ENCODE assay signal across 1 cellular context in the genomic region with DNA sequence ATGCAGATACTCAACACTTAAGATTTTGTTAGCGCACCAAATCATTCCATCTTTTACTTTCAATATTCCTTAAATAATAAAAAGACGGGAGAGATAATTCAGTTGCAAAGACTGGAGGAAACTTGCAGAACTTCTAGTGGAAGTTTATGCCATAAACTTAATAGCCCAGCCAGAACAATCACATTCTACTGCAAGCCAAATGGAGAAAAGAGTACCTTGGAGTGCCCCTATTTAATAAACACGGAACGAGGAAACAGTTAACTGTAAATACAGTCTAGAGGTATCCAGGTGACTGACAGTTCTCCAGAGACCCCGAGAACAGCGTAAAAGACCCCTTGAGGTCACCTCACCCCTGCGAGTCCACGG.
TF ChIP-seq lines count a peak whose summit lies in the region.

No MANE protein-coding gene starts in this region.

TF ChIP-seq in HepG2, 621 proteins besides CTCF, POLR2A, EP300 and RAD21 (continued from another document):
- TF ChIP-seq, protein P1, sequence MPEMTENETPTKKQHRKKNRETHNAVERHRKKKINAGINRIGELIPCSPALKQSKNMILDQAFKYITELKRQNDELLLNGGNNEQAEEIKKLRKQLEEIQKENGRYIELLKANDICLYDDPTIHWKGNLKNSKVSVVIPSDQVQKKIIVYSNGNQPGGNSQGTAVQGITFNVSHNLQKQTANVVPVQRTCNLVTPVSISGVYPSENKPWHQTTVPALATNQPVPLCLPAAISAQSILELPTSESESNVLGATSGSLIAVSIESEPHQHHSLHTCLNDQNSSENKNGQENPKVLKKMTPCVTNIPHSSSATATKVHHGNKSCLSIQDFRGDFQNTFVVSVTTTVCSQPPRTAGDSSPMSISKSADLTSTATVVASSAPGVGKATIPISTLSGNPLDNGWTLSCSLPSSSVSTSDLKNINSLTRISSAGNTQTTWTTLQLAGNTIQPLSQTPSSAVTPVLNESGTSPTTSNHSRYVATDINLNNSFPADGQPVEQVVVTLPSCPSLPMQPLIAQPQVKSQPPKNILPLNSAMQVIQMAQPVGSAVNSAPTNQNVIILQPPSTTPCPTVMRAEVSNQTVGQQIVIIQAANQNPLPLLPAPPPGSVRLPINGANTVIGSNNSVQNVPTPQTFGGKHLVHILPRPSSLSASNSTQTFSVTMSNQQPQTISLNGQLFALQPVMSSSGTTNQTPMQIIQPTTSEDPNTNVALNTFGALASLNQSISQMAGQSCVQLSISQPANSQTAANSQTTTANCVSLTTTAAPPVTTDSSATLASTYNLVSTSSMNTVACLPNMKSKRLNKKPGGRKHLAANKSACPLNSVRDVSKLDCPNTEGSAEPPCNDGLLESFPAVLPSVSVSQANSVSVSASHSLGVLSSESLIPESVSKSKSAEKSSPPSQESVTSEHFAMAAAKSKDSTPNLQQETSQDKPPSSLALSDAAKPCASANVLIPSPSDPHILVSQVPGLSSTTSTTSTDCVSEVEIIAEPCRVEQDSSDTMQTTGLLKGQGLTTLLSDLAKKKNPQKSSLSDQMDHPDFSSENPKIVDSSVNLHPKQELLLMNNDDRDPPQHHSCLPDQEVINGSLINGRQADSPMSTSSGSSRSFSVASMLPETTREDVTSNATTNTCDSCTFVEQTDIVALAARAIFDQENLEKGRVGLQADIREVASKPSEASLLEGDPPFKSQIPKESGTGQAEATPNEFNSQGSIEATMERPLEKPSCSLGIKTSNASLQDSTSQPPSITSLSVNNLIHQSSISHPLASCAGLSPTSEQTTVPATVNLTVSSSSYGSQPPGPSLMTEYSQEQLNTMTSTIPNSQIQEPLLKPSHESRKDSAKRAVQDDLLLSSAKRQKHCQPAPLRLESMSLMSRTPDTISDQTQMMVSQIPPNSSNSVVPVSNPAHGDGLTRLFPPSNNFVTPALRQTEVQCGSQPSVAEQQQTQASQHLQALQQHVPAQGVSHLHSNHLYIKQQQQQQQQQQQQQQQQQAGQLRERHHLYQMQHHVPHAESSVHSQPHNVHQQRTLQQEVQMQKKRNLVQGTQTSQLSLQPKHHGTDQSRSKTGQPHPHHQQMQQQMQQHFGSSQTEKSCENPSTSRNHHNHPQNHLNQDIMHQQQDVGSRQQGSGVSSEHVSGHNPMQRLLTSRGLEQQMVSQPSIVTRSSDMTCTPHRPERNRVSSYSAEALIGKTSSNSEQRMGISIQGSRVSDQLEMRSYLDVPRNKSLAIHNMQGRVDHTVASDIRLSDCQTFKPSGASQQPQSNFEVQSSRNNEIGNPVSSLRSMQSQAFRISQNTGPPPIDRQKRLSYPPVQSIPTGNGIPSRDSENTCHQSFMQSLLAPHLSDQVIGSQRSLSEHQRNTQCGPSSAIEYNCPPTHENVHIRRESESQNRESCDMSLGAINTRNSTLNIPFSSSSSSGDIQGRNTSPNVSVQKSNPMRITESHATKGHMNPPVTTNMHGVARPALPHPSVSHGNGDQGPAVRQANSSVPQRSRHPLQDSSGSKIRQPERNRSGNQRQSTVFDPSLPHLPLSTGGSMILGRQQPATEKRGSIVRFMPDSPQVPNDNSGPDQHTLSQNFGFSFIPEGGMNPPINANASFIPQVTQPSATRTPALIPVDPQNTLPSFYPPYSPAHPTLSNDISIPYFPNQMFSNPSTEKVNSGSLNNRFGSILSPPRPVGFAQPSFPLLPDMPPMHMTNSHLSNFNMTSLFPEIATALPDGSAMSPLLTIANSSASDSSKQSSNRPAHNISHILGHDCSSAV (CRISPR knock-in tag; IDR thresholded peaks at IDR 0.05; ENCODE audit: borderline replicate concordance) = 0 out of 2 replicates have a peak, but pooled peaks have one; percentile 7
- TF ChIP-seq JDP2 (CRISPR knock-in tag; IDR thresholded peaks at IDR 0.05; ENCODE audit: borderline replicate concordance) = no peak
- no peak for TF ChIP-seq MAZ (IDR thresholded peaks at IDR 0.05; ENCODE audit: borderline replicate concordance, low read depth, low read length)
- no peak for TF ChIP-seq MAZ (CRISPR knock-in tag; IDR thresholded peaks at IDR 0.05; ENCODE audit: low read depth)
- TF ChIP-seq RORA (CRISPR knock-in tag; IDR thresholded peaks at IDR 0.05) = no peak
- TF ChIP-seq RBM39 (IDR thresholded peaks at IDR 0.05; ENCODE audit: low read depth, low read length, poor library complexity, severe bottlenecking) = no peak
- TF ChIP-seq THAP11 (CRISPR knock-in tag; IDR thresholded peaks at IDR 0.05) = no peak
- TF ChIP-seq ZNF292 (CRISPR knock-in tag; IDR thresholded peaks at IDR 0.05; ENCODE audit: borderline replicate concordance, low read depth) = no peak
- TF ChIP-seq KDM5A (IDR thresholded peaks at IDR 0.05; ENCODE audit: borderline replicate concordance, low read length) = 0 out of 2 replicates have a peak, but pooled peaks have one; percentile 61
- TF ChIP-seq, protein P2, sequence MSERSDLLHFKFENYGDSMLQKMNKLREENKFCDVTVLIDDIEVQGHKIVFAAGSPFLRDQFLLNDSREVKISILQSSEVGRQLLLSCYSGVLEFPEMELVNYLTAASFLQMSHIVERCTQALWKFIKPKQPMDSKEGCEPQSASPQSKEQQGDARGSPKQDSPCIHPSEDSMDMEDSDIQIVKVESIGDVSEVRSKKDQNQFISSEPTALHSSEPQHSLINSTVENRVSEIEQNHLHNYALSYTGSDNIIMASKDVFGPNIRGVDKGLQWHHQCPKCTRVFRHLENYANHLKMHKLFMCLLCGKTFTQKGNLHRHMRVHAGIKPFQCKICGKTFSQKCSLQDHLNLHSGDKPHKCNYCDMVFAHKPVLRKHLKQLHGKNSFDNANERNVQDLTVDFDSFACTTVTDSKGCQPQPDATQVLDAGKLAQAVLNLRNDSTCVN (CRISPR knock-in tag; IDR thresholded peaks at IDR 0.05; ENCODE audit: borderline replicate concordance) = no peak
- no peak for TF ChIP-seq ZNF850 (CRISPR knock-in tag; conservative IDR thresholded peaks at IDR 0.05)
- TF ChIP-seq NFYC (CRISPR knock-in tag; IDR thresholded peaks at IDR 0.05) = no peak
- 0 out of 2 replicates have a peak, but pooled peaks have one; percentile 1 for TF ChIP-seq REL (CRISPR knock-in tag; conservative IDR thresholded peaks at IDR 0.05)
- TF ChIP-seq ZNF354B (CRISPR knock-in tag; IDR thresholded peaks at IDR 0.05) = no peak
- no peak for TF ChIP-seq YEATS2 (CRISPR knock-in tag; IDR thresholded peaks at IDR 0.05; ENCODE audit: borderline replicate concordance)
- TF ChIP-seq DPF2 (CRISPR knock-in tag; IDR thresholded peaks at IDR 0.05; ENCODE audit: borderline replicate concordance, low read depth) = no peak
- TF ChIP-seq, protein P3, sequence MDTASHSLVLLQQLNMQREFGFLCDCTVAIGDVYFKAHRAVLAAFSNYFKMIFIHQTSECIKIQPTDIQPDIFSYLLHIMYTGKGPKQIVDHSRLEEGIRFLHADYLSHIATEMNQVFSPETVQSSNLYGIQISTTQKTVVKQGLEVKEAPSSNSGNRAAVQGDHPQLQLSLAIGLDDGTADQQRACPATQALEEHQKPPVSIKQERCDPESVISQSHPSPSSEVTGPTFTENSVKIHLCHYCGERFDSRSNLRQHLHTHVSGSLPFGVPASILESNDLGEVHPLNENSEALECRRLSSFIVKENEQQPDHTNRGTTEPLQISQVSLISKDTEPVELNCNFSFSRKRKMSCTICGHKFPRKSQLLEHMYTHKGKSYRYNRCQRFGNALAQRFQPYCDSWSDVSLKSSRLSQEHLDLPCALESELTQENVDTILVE (CRISPR knock-in tag; IDR thresholded peaks at IDR 0.05) = no peak
- TF ChIP-seq MIXL1 (CRISPR knock-in tag; IDR thresholded peaks at IDR 0.05) = 0 out of 2 replicates have a peak, but pooled peaks have one; percentile 0
- no peak for TF ChIP-seq ZSCAN22 (CRISPR knock-in tag; IDR thresholded peaks at IDR 0.05)
- no peak for TF ChIP-seq ZNF441 (CRISPR knock-in tag; IDR thresholded peaks at IDR 0.05; ENCODE audit: borderline replicate concordance)
- TF ChIP-seq SPEN (CRISPR knock-in tag; IDR thresholded peaks at IDR 0.05; ENCODE audit: low read depth) = no peak
- no peak for TF ChIP-seq CCDC6 (CRISPR knock-in tag; IDR thresholded peaks at IDR 0.05)
- TF ChIP-seq ATRX (CRISPR knock-in tag; IDR thresholded peaks at IDR 0.05; ENCODE audit: borderline replicate concordance) = no peak
- TF ChIP-seq CHCHD3 (CRISPR knock-in tag; IDR thresholded peaks at IDR 0.05) = no peak
- TF ChIP-seq, protein P4, sequence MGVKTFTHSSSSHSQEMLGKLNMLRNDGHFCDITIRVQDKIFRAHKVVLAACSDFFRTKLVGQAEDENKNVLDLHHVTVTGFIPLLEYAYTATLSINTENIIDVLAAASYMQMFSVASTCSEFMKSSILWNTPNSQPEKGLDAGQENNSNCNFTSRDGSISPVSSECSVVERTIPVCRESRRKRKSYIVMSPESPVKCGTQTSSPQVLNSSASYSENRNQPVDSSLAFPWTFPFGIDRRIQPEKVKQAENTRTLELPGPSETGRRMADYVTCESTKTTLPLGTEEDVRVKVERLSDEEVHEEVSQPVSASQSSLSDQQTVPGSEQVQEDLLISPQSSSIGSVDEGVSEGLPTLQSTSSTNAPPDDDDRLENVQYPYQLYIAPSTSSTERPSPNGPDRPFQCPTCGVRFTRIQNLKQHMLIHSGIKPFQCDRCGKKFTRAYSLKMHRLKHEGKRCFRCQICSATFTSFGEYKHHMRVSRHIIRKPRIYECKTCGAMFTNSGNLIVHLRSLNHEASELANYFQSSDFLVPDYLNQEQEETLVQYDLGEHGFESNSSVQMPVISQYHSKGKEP (CRISPR knock-in tag; IDR thresholded peaks at IDR 0.05) = no peak
- TF ChIP-seq IKZF4 (CRISPR knock-in tag; IDR thresholded peaks at IDR 0.05; ENCODE audit: borderline replicate concordance, low read depth, not compliant biosample characterization) = no peak
- no peak for TF ChIP-seq ZFP36 (IDR thresholded peaks at IDR 0.05; ENCODE audit: borderline replicate concordance, low read depth, low read length, partially characterized antibody)
- peak; percentile 38 for TF ChIP-seq ZEB1 (IDR thresholded peaks at IDR 0.05; ENCODE audit: insufficient replicate concordance, low read depth)
- TF ChIP-seq NPAS2 (CRISPR knock-in tag; IDR thresholded peaks at IDR 0.05; ENCODE audit: borderline replicate concordance) = no peak
- TF ChIP-seq, protein P5, sequence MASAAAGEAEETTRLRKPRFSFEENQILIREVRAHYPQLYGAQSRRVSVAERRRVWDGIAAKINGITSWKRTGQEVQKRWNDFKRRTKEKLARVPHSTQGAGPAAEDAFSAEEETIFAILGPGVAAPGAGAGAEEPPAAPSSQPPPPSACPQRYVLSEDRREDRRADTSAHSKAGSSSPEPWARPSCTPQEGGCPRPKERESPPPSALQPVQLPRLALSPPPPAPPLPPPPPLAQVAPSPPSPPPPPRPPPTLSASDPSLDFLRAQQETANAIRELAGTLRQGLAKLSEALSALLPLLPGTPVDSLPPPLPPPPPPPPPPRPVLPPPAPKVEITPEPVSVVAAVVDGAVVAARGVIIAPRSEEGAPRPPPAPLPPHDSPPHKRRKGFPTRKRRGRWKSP (CRISPR knock-in tag; IDR thresholded peaks at IDR 0.05) = no peak
- no peak for TF ChIP-seq SALL2 (CRISPR knock-in tag; IDR thresholded peaks at IDR 0.05)
- TF ChIP-seq KAT8 (CRISPR knock-in tag; IDR thresholded peaks at IDR 0.05) = no peak
- TF ChIP-seq GLI4 (CRISPR knock-in tag; IDR thresholded peaks at IDR 0.05; ENCODE audit: borderline replicate concordance) = no peak
